Comparison of ENCODE assay signal across 1 cellular context in genomic region chr19:3699071-3699740, GRCh38.
TF ChIP-seq lines count a peak whose summit lies in the region.

No MANE protein-coding gene starts in this region.

TF ChIP-seq in HepG2, 621 proteins besides CTCF, POLR2A, EP300 and RAD21 (continued from another document and continues in another):
- no peak for TF ChIP-seq KIAA2018 (CRISPR knock-in tag; IDR thresholded peaks at IDR 0.05; ENCODE audit: borderline replicate concordance)
- no peak for TF ChIP-seq RBM22 (optimal IDR thresholded peaks at IDR 0.05; ENCODE audit: low read length)
- no peak for TF ChIP-seq ZNF629 (CRISPR knock-in tag; conservative IDR thresholded peaks at IDR 0.05)
- no peak for TF ChIP-seq ZNF724P (CRISPR knock-in tag; IDR thresholded peaks at IDR 0.05; ENCODE audit: borderline replicate concordance)
- no peak for TF ChIP-seq ZFYVE20 (CRISPR knock-in tag; IDR thresholded peaks at IDR 0.05; ENCODE audit: borderline replicate concordance, low read depth)
- no peak for TF ChIP-seq AGO1 (IDR thresholded peaks at IDR 0.05; ENCODE audit: low read depth, low read length, poor library complexity, severe bottlenecking)
- no peak for TF ChIP-seq ADNP (CRISPR knock-in tag; IDR thresholded peaks at IDR 0.05)
- 0 out of 4 replicates have a peak, but pooled peaks of 1 of the 2 experiments have one; percentile 15 for TF ChIP-seq HMGXB4 (CRISPR knock-in tag; IDR thresholded peaks at IDR 0.05; ENCODE audit: borderline replicate concordance in 1 of 2, low read depth in 1 of 2)
- peak; percentile 58; the same call in 1 of the 2 replicates for TF ChIP-seq ZNF589 (CRISPR knock-in tag; conservative IDR thresholded peaks at IDR 0.05)
- TF ChIP-seq PAF1 (CRISPR knock-in tag; IDR thresholded peaks at IDR 0.05), result no peak
- no peak for TF ChIP-seq ZNF232 (CRISPR knock-in tag; IDR thresholded peaks at IDR 0.05; ENCODE audit: borderline replicate concordance)
- no peak for TF ChIP-seq PLRG1 (conservative IDR thresholded peaks at IDR 0.05)
- TF ChIP-seq ARID4A (CRISPR knock-in tag; IDR thresholded peaks at IDR 0.05; ENCODE audit: borderline replicate concordance), result peak; percentile 50
- TF ChIP-seq SIX4 (CRISPR knock-in tag; IDR thresholded peaks at IDR 0.05), result no peak
- no peak for TF ChIP-seq ZNF557 (CRISPR knock-in tag; IDR thresholded peaks at IDR 0.05)
- TF ChIP-seq ZFP90 (CRISPR knock-in tag; IDR thresholded peaks at IDR 0.05; ENCODE audit: borderline replicate concordance), result no peak
- 0 out of 2 replicates have a peak, but pooled peaks have one; percentile 20 for TF ChIP-seq ARID2 (CRISPR knock-in tag; IDR thresholded peaks at IDR 0.05; ENCODE audit: borderline replicate concordance)
- TF ChIP-seq KDM3A (CRISPR knock-in tag; IDR thresholded peaks at IDR 0.05; ENCODE audit: low read depth), result no peak
- no peak for TF ChIP-seq THAP9 (CRISPR knock-in tag; IDR thresholded peaks at IDR 0.05; ENCODE audit: borderline replicate concordance)
- TF ChIP-seq, protein P1, sequence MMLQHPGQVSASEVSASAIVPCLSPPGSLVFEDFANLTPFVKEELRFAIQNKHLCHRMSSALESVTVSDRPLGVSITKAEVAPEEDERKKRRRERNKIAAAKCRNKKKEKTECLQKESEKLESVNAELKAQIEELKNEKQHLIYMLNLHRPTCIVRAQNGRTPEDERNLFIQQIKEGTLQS (CRISPR knock-in tag; IDR thresholded peaks at IDR 0.05), result no peak
- no peak; the same call in 1 of the 2 replicates for TF ChIP-seq TBX2 (CRISPR knock-in tag; IDR thresholded peaks at IDR 0.05; ENCODE audit: borderline replicate concordance)
- TF ChIP-seq GABPA (IDR thresholded peaks at IDR 0.05; ENCODE audit: low read depth, low read length), result peak; percentile 38
- peak; percentile 79 for TF ChIP-seq GABPA (CRISPR knock-in tag; IDR thresholded peaks at IDR 0.05; ENCODE audit: low read depth)
- TF ChIP-seq ZC3H13 (CRISPR knock-in tag; IDR thresholded peaks at IDR 0.05), result no peak
- no peak for TF ChIP-seq RFX5 (IDR thresholded peaks at IDR 0.05; ENCODE audit: low read depth, low read length)
- TF ChIP-seq, protein P2, sequence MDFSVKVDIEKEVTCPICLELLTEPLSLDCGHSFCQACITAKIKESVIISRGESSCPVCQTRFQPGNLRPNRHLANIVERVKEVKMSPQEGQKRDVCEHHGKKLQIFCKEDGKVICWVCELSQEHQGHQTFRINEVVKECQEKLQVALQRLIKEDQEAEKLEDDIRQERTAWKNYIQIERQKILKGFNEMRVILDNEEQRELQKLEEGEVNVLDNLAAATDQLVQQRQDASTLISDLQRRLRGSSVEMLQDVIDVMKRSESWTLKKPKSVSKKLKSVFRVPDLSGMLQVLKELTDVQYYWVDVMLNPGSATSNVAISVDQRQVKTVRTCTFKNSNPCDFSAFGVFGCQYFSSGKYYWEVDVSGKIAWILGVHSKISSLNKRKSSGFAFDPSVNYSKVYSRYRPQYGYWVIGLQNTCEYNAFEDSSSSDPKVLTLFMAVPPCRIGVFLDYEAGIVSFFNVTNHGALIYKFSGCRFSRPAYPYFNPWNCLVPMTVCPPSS (IDR thresholded peaks at IDR 0.05), result no peak
- 0 out of 2 replicates have a peak, but pooled peaks have one; percentile 25 for TF ChIP-seq ZNF430 (CRISPR knock-in tag; IDR thresholded peaks at IDR 0.05)
- TF ChIP-seq MAFK (conservative IDR thresholded peaks at IDR 0.05 in 1 of 2, IDR thresholded peaks at IDR 0.05 in 1 of 2; ENCODE audit: low read length in 2 of 2), result no peak
- TF ChIP-seq ZNF143 (CRISPR knock-in tag; IDR thresholded peaks at IDR 0.05), result no peak
- TF ChIP-seq U2AF1 (optimal IDR thresholded peaks at IDR 0.05; ENCODE audit: low read depth, low read length), result no peak
- no peak for TF ChIP-seq BCLAF1 (IDR thresholded peaks at IDR 0.05)
- TF ChIP-seq, protein P3, sequence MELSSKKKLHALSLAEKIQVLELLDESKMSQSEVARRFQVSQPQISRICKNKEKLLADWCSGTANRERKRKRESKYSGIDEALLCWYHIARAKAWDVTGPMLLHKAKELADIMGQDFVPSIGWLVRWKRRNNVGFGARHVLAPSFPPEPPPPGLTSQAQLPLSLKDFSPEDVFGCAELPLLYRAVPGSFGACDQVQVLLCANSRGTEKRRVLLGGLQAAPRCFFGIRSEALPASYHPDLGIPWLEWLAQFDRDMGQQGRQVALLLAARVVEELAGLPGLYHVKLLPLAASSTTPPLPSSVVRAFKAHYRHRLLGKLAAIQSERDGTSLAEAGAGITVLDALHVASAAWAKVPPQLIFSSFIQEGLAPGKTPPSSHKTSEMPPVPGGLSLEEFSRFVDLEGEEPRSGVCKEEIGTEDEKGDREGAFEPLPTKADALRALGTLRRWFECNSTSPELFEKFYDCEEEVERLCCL (CRISPR knock-in tag; IDR thresholded peaks at IDR 0.05; ENCODE audit: borderline replicate concordance), result no peak
- TF ChIP-seq ZNF660 (CRISPR knock-in tag; IDR thresholded peaks at IDR 0.05; ENCODE audit: borderline replicate concordance, low read depth), result no peak
- no peak for TF ChIP-seq ZNF17 (CRISPR knock-in tag; IDR thresholded peaks at IDR 0.05)
